8 cellular contexts compared by ENCODE assay signal in the genomic region with DNA sequence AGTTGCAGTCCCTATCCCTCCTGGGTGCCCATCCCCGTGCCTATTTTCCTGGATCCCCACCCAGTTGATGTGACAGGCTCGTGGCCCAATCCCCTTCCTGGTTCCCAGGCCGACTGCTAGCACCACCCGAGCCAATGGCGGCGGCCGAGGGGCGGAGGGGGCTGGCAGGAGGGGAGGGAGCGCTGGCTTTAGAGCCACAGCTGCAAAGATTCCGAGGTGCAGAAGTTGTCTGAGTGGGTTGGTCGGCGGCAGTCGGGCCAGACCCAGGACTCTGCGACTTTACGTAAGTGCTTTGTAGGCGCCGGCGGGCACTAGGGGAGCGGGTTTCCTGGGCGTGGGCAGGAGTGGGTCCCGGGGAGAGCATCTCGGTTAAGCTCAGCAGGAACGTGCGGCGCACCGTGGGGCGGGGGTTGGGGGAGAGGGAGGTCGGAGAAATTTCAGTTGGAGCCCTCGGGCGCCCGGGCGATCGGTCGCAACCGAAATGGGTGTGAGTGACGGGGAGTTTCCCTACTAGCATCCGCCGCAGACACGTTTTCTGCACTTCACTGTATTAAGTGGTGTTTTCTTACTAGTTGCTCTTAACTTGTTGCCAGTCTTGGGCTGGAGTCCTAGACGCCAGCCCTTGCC. TPM values are rescaled to one million over a fixed set of nuclear protein-coding genes. Genes with fewer than 3 reads are reported as not detected.
DNase-seq lines count a peak whose midpoint lies in the region; ATAC-seq, FAIRE-seq and TF ChIP-seq lines count a peak whose summit lies in the region.

A gene with protein sequence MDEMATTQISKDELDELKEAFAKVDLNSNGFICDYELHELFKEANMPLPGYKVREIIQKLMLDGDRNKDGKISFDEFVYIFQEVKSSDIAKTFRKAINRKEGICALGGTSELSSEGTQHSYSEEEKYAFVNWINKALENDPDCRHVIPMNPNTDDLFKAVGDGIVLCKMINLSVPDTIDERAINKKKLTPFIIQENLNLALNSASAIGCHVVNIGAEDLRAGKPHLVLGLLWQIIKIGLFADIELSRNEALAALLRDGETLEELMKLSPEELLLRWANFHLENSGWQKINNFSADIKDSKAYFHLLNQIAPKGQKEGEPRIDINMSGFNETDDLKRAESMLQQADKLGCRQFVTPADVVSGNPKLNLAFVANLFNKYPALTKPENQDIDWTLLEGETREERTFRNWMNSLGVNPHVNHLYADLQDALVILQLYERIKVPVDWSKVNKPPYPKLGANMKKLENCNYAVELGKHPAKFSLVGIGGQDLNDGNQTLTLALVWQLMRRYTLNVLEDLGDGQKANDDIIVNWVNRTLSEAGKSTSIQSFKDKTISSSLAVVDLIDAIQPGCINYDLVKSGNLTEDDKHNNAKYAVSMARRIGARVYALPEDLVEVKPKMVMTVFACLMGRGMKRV (plus strand): TSS at position 197 of the 627 bp plus-strand sequence. CDS start 49,077 bp downstream, outside the sequence.

- peaks cover 10% of the 10 kb centered on the region for H3K4me1 Mint-ChIP-seq in stimulated activated naive CD8-positive, alpha-beta T cell treated with anti-CD3 and anti-CD28 coated beads, Interleukin-15, amount 100 ng/mL, for 72 hours

- peak within 1 kb of the TSS; percentile 73 for H3K4me2 ChIP-seq in HepG2 (ENCODE audit: low read depth, low read length)

- WGBS in ectodermal cell, 2 experiments: 0 to 1% methylated on average over 39 to 40 of the region's 40 CpGs
- 0% methylated on average over 1 of the region's 40 CpGs for WGBS in HepG2 (ENCODE audit: low lambda C conversion rate)

- TF ChIP-seq POLR2A in HepG2 (IDR thresholded peaks at IDR 0.05; ENCODE audit: insufficient read depth in 1 of 2, low read depth in 2 of 2, low read length in 2 of 2) (peak; percentile 76 to 78), GM12892 (IDR thresholded peaks at IDR 0.05; ENCODE audit: low read depth, low read length) (no peak)

- H3K36me3 ChIP-seq in SK-N-MC (ENCODE audit: insufficient read depth, low read length): no peaks in the 10 kb centered on the region
- H3K36me3 ChIP-seq in ectodermal cell (ENCODE audit: control insufficient read depth, insufficient read depth, low read length): no peaks in the 10 kb centered on the region
- no peaks in the 10 kb centered on the region for H3K36me3 ChIP-seq in HepG2 (replicated peaks in 1 of 2; ENCODE audit: control insufficient read depth in 1 of 2, insufficient read depth in 2 of 2, low read length in 2 of 2)

- CTCF ChIA-PET in HepG2 (lab: Yijun Ruan, JAX; ENCODE audit: low intra/inter-chr PET ratio, low total read pairs): no interaction called here

- H3K4me3 ChIP-seq in HL-60 (replicated peaks; ENCODE audit: insufficient read depth, low read length) (peak within 1 kb of the TSS; percentile 10; the same call in 1 of the 2 replicates), SK-N-MC (peak within 1 kb of the TSS; percentile 84), ectodermal cell (ENCODE audit: insufficient read depth, low read depth, low read length) (peak within 1 kb of the TSS; percentile 50), HepG2 (replicated peaks in 1 of 3; ENCODE audit: insufficient read depth in 1 of 3, low read depth in 2 of 3, low read length in 3 of 3) (peak within 1 kb of the TSS; percentile 67 to 78 (median 69))

- H3K27ac Mint-ChIP-seq in stimulated activated naive CD8-positive, alpha-beta T cell treated with anti-CD3 and anti-CD28 coated beads, Interleukin-15, amount 100 ng/mL, for 72 hours: no peak within 1 kb of the TSS

- POLR2A ChIA-PET in HepG2 (lab: Yijun Ruan, JAX): interaction anchor here (2.6 kb wide), 1 partner anchor 216 kb away, joined by 18 read pairs; no protein-coding TSS in a partner anchor

- H3K4me3 Mint-ChIP-seq in stimulated activated naive CD8-positive, alpha-beta T cell treated with anti-CD3 and anti-CD28 coated beads, Interleukin-15, amount 100 ng/mL, for 72 hours: peak within 1 kb of the TSS; percentile 61 to 83

- no peak within 1 kb of the TSS for H2AFZ ChIP-seq in HepG2 (ENCODE audit: low read length)

- no peak for TF ChIP-seq RAD21 in HepG2 (CRISPR knock-in tag; IDR thresholded peaks at IDR 0.05)

- peaks cover 32% of the 10 kb centered on the region for H3K27me3 ChIP-seq in HL-60 (ENCODE audit: insufficient read depth, poor library complexity, severe bottlenecking)
- H3K27me3 ChIP-seq in ectodermal cell (ENCODE audit: control insufficient read depth, insufficient read depth, low read length, poor library complexity, severe bottlenecking): no peaks in the 10 kb centered on the region
- H3K27me3 ChIP-seq in HepG2 (ENCODE audit: control insufficient read depth in 1 of 2, insufficient read depth in 2 of 2, low read length in 2 of 2): no peaks in the 10 kb centered on the region; a peak in 1 of 5 replicates

- in situ Hi-C loops in HepG2 (cut with HindIII; ENCODE audit: extremely low pct_ligation_motif_present, low pct_unique_long_range_greater_than_20kb): loop anchor here (5.0 kb wide), 1 partner anchor 229 kb away; no protein-coding TSS in a partner anchor

- H3K9ac ChIP-seq in SK-N-MC (ENCODE audit: insufficient read length): peak within 1 kb of the TSS; percentile 70
- H3K9ac ChIP-seq in HepG2 (ENCODE audit: insufficient read depth, low read depth, low read length): peak within 1 kb of the TSS; percentile 75

- intact Hi-C loops in HepG2 (cut with micrococcal nuclease; ENCODE audit: unreplicated experiment): loop anchor here (5.0 kb wide), 2 partner anchors 214 to 389 kb away; no protein-coding TSS in a partner anchor

- peaks cover 38% of the 10 kb centered on the region for H3K79me2 ChIP-seq in HepG2 (ENCODE audit: insufficient read depth, low read length)

- H3K27ac ChIP-seq in HL-60 (replicated peaks) (no peak within 1 kb of the TSS), SK-N-MC (peak within 1 kb of the TSS; percentile 49; the same call in 1 of the 2 replicates), ectodermal cell (ENCODE audit: insufficient read depth, low read depth, low read length, poor library complexity, severe bottlenecking) (peak within 1 kb of the TSS; percentile 63), HepG2 (ENCODE audit: extremely low read length, insufficient read depth, low read length) (peak within 1 kb of the TSS; percentile 78)

- TF ChIP-seq EP300 in HepG2 (IDR thresholded peaks at IDR 0.05; ENCODE audit: low read depth in 2 of 2, low read length in 2 of 2): no peak
- no peak for TF ChIP-seq EP300 in HepG2 (CRISPR knock-in tag; IDR thresholded peaks at IDR 0.05; ENCODE audit: borderline replicate concordance)

- 0 out of 2 replicates have a peak, but pooled peaks cover 3% of the 10 kb centered on the region for H4K20me1 ChIP-seq in HepG2 (ENCODE audit: insufficient read depth, low read length)

- FAIRE-seq in HepG2 (lab: Jason Lieb, UNC): no peak
- FAIRE-seq in GM12892 (lab: Jason Lieb, UNC): no peak

- BruUV-seq in HepG2 (replicated peaks; lab: Mats Ljungman, UMichigan): TSS peak; percentile 65

- peak; percentile 87 for DNase-seq in AG08396 (ENCODE audit: low spot score)
- no peak for DNase-seq in HL-60 (ENCODE audit: low read depth in 1 of 2, low spot score in 1 of 2)
- DNase-seq in SK-N-MC (ENCODE audit: low read depth, low spot score): no peak
- peak; percentile 77 for DNase-seq in HepG2 (ENCODE audit: low spot score)
- DNase-seq in stimulated activated naive CD8-positive, alpha-beta T cell treated with anti-CD3 and anti-CD28 coated beads, Interleukin-15, amount 100 ng/mL, for 72 hours: peak; percentile 5 to 16
- no peak for DNase-seq in GM12892 (ENCODE audit: insufficient read length)

- no peaks in the 10 kb centered on the region for H3K9me3 Mint-ChIP-seq in stimulated activated naive CD8-positive, alpha-beta T cell treated with anti-CD3 and anti-CD28 coated beads, Interleukin-15, amount 100 ng/mL, for 72 hours

- ATAC-seq in GM18519 (IDR thresholded peaks at IDR 0.05; ENCODE audit: low FRiP score, unreplicated experiment): peak; percentile 80
- peak; percentile 91 for ATAC-seq in HepG2
- ATAC-seq in stimulated activated naive CD8-positive, alpha-beta T cell treated with anti-CD3 and anti-CD28 coated beads, Interleukin-15, amount 100 ng/mL, for 72 hours: peak; percentile 86

- no peaks in the 10 kb centered on the region for H3K9me3 ChIP-seq in SK-N-MC (ENCODE audit: low read depth, low read length)
- H3K9me3 ChIP-seq in ectodermal cell (ENCODE audit: control insufficient read depth, low read length): no peaks in the 10 kb centered on the region
- H3K9me3 ChIP-seq in HepG2 (ENCODE audit: low read length): no peaks in the 10 kb centered on the region

- H3K27me3 Mint-ChIP-seq in stimulated activated naive CD8-positive, alpha-beta T cell treated with anti-CD3 and anti-CD28 coated beads, Interleukin-15, amount 100 ng/mL, for 72 hours: peaks cover 24% of the 10 kb centered on the region

- no peaks in the 10 kb centered on the region for H3K4me1 ChIP-seq in ectodermal cell (ENCODE audit: control insufficient read depth, insufficient read depth, low read length)
- peaks cover 37% of the 10 kb centered on the region for H3K4me1 ChIP-seq in HepG2 (ENCODE audit: insufficient read depth, low read length)

- TF ChIP-seq CTCF in HL-60 (IDR thresholded peaks at IDR 0.05; ENCODE audit: insufficient read depth, low read length) (no peak), HepG2 (CRISPR knock-in tag; IDR thresholded peaks at IDR 0.05) (no peak)

RNA-seq across cellular contexts. Expression of the gene that starts here (rescaled TPM):
- 70.1 TPM for polyA plus RNA-seq in ectodermal cell (2013, experiment 1 of 4)
- polyA plus RNA-seq in ectodermal cell (2013, experiment 2 of 4): 82.7 TPM
- polyA plus RNA-seq in ectodermal cell (2013, experiment 3 of 4): 60.6 TPM
- 73.4 TPM for polyA plus RNA-seq in ectodermal cell (2013, experiment 4 of 4)
- total RNA-seq in HepG2 (2016; rRNA removed; fragmentation: Illumina TruSeq; extraction: Trizol): 99.9 and 173 TPM in 2 replicates
- 4.8 and 5.6 TPM in 2 replicates for total RNA-seq in HepG2 (2016; cell fraction: cytosol; rRNA removed; fragmentation: Illumina TruSeq; extraction: Trizol; ENCODE audit: low read depth)
- 104 and 176 TPM in 2 replicates for total RNA-seq in HepG2 (2016; cell fraction: insoluble cytoplasmic fraction; rRNA removed; fragmentation: Illumina TruSeq; extraction: Trizol)
- 15.0 and 17.4 TPM in 2 replicates for total RNA-seq in HepG2 (2016; cell fraction: membrane; rRNA removed; fragmentation: Illumina TruSeq; extraction: Trizol)
- 46.5 and 49.1 TPM in 2 replicates for total RNA-seq in HepG2 (2016; cell fraction: nucleus; rRNA removed; fragmentation: Illumina TruSeq; extraction: Trizol)
- 50.0 and 55.7 TPM in 2 replicates for polyA plus RNA-seq in HepG2 (2011; rRNA removed)
- polyA plus RNA-seq in HepG2 (2011; cell fraction: cytosol; rRNA removed): 23.3 and 39.0 TPM in 2 replicates
- polyA plus RNA-seq in HepG2 (2011; cell fraction: nucleus; rRNA removed): 10.3 and 17.8 TPM in 2 replicates
- 55.0 and 66.5 TPM in 2 replicates for polyA plus RNA-seq in HepG2 (2012)
- 2.5 and 2.8 TPM in 2 replicates for polyA plus RNA-seq in HepG2 (2016; cell fraction: cytosol; fragmentation: Illumina TruSeq; extraction: Trizol; ENCODE audit: low read depth)
- polyA plus RNA-seq in HepG2 (2016; cell fraction: insoluble cytoplasmic fraction; fragmentation: Illumina TruSeq; extraction: Trizol; ENCODE audit: low read depth): 119 and 132 TPM in 2 replicates
- polyA plus RNA-seq in HepG2 (2016; cell fraction: membrane; fragmentation: Illumina TruSeq; extraction: Trizol; ENCODE audit: low read depth): 7.7 and 8.4 TPM in 2 replicates
- polyA plus RNA-seq in HepG2 (2016; cell fraction: nucleus; fragmentation: Illumina TruSeq; extraction: Trizol; ENCODE audit: insufficient read depth, low read depth): 41.1 and 45.9 TPM in 2 replicates
- 16.8 and 41.4 TPM in 2 replicates for polyA minus RNA-seq in HepG2 (2011; rRNA and poly(A)+ RNA removed; ENCODE audit: low replicate concordance)
- polyA minus RNA-seq in HepG2 (2011; cell fraction: cytosol; rRNA and poly(A)+ RNA removed): 60.9 and 101 TPM in 2 replicates
- polyA minus RNA-seq in HepG2 (2011; cell fraction: nucleus; rRNA and poly(A)+ RNA removed): 18.5 and 30.6 TPM in 2 replicates
- polyA plus RNA-seq in GM12892 (2012; ENCODE audit: missing spikeins): 0.68 TPM

Comparison
In these comparisons a context has a peak if more than half of its experiments do, and no peak if none do; other contexts are left out.
1. DNase-seq: peak in AG08396 (single experiment), HepG2 (single experiment) and stimulated activated naive CD8-positive, alpha-beta T cell treated with anti-CD3 and anti-CD28 coated beads, Interleukin-15, amount 100 ng/mL, for 72 hours (2 of 2); none in HL-60 (0 of 2), SK-N-MC (single experiment) and GM12892 (single experiment).
2. H3K4me3 ChIP-seq: peak in every context shown above with its lines; median percentile 84 in SK-N-MC; 69 in HepG2; 50 in ectodermal cell; 10 in HL-60.
3. Peak in every context shown above with its lines, with median percentiles within 50 percentile points of each other: ATAC-seq.